In the genomic region with DNA sequence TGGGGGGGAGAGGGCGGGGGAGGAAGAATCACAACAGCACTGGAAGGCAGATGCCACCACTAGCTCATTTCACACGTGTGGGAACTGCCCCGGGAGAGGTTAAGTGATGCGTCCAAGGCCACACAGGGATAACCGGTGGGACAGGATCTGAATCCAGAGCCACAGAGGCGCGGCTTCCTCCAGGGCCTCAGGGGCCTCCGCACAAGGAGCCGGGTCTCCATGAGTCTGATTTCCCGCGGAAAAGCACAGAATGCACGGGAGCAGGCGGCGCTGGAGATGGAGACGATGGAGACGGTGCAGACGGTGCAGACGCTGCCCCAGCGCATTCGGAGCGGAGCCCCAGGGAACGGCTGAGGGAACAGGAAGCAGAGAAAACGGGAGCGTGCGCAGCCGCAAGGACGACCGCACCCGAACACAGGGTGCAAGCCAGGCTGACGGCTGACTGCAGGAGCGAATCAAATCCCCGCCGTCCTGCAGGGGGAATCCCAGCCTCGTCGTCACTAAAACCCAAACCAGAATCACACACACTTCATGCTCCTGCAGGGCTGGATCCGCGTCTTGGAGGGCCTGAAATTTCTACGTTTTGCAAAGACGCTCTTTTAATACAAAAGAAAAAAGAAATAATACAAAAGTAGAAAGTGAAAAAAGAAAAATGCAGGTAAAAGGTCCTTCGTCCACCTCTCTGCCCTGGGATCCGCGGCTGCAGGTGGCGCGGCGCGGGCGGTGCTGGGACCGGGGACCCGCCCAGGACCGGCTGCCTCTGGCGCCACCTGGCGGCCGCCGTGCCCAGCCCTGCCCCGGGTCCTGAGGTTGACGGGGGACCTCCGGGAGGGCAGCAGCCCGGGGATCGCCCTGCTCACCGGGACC, we compare ENCODE assay signal across 8 cellular contexts. TPM values are rescaled to one million over a fixed set of nuclear protein-coding genes. Genes with fewer than 3 reads are reported as not detected.
DNase-seq lines count a peak whose midpoint lies in the region; ATAC-seq and TF ChIP-seq lines count a peak whose summit lies in the region.

No MANE protein-coding gene starts in this region.

- no peak overlapping the region for H3K4me3 ChIP-seq in NT2/D1 (ENCODE audit: insufficient read length, low read depth)
- H3K4me3 ChIP-seq in parathyroid adenoma (ENCODE audit: low read depth, low read length) = no peak overlapping the region
- H3K4me3 ChIP-seq in transverse colon = peak overlapping the region; percentile 30 to 52 (median 38)

- DNase-seq in SIG-M5 treated with dmso at 0.1 percent for 504 hours (lab: John Stamatoyannopoulos, UW; ENCODE audit: unreplicated experiment) (peak; percentile 52), SIG-M5 (lab: John Stamatoyannopoulos, UW) (no peak), NT2/D1 (ENCODE audit: low read depth, low spot score) (peak; percentile 57), germinal center (ENCODE audit: low spot score) (peak; percentile 89), transverse colon (peak; percentile 78)
- peak; percentile 92 for DNase-seq in activated effector memory CD4-positive, alpha-beta T cell treated with anti-CD3 and anti-CD28 coated beads, Interleukin-2, amount 50 U/mL, for 16 hours

- TF ChIP-seq EP300 in transverse colon (IDR thresholded peaks at IDR 0.05; ENCODE audit: low read depth) = no peak

- in situ Hi-C loops in transverse colon (cut with MboI; ENCODE audit: low pct_ligation_motif_present in 1 of 4, low pct_unique_long_range_greater_than_20kb in 1 of 4, low sequenced_read_pairs in 3 of 4) = no loop called here

- H3K9ac ChIP-seq in NT2/D1 (ENCODE audit: insufficient read length, low read depth) (peak overlapping the region; percentile 18), parathyroid adenoma (no peak overlapping the region)

- H3K36me3 ChIP-seq in NT2/D1 (ENCODE audit: insufficient read depth, insufficient read length, low read length) (peaks cover 44% of the 10 kb centered on the region), parathyroid adenoma (ENCODE audit: control insufficient read depth, insufficient read depth, low read length) (no peaks in the 10 kb centered on the region), transverse colon (no peaks in the 10 kb centered on the region)

- H2AFZ ChIP-seq in parathyroid adenoma = peak overlapping the region; percentile 75

- TF ChIP-seq CTCF in parathyroid adenoma (IDR thresholded peaks at IDR 0.05) = peak; percentile 76
- peak; percentile 31 to 94 (median 92) for TF ChIP-seq CTCF in transverse colon (IDR thresholded peaks at IDR 0.05)

- H3K27ac ChIP-seq in parathyroid adenoma = no peak overlapping the region
- H3K27ac ChIP-seq in transverse colon = peak overlapping the region; percentile 56 to 79 (median 61)

- ATAC-seq in HG03060 (IDR thresholded peaks at IDR 0.05; ENCODE audit: low read depth, unreplicated experiment) = peak; percentile 39

- no peak for TF ChIP-seq POLR2A in transverse colon (IDR thresholded peaks at IDR 0.05)

- no peaks in the 10 kb centered on the region for H3K27me3 ChIP-seq in NT2/D1 (ENCODE audit: insufficient read depth, insufficient read length)
- no peaks in the 10 kb centered on the region for H3K27me3 ChIP-seq in parathyroid adenoma (ENCODE audit: control insufficient read depth, insufficient read depth, low read length)
- H3K27me3 ChIP-seq in transverse colon = no peaks in the 10 kb centered on the region

- H3K4me2 ChIP-seq in parathyroid adenoma (ENCODE audit: low read length) = peak overlapping the region; percentile 42

- no peaks in the 10 kb centered on the region for H3K9me3 ChIP-seq in NT2/D1 (ENCODE audit: insufficient read depth, low read length)
- H3K9me3 ChIP-seq in parathyroid adenoma (ENCODE audit: control insufficient read depth, low read length) = no peaks in the 10 kb centered on the region
- H3K9me3 ChIP-seq in transverse colon = no peaks in the 10 kb centered on the region

- H3K4me1 ChIP-seq in NT2/D1 (ENCODE audit: insufficient read depth, insufficient read length) = peaks cover 8% of the 10 kb centered on the region
- no peaks in the 10 kb centered on the region for H3K4me1 ChIP-seq in parathyroid adenoma
- peaks cover 3 to 15% (median 8%) of the 10 kb centered on the region in 4 donors for H3K4me1 ChIP-seq in transverse colon

- 13 to 17% methylated on average over 10 to 60 of the region's 60 CpGs for WGBS in transverse colon (ENCODE audit: low coverage in 1 of 2), 2 donors

- peaks cover 5% of the 10 kb centered on the region for H3K79me2 ChIP-seq in parathyroid adenoma

- intact Hi-C loops in transverse colon (cut with DNase I; ENCODE audit: low total_unique reads) = no loop called here

RNA-seq across cellular contexts. Expression of a gene that starts 20.4 kb away (rescaled TPM):
- 10 to 100 TPM in 2 of 4 donors, 1 to 10 TPM in 2; 8.1 to 22.1 (median 9.7) TPM for total RNA-seq in transverse colon

RNA-seq across cellular contexts. Expression of a gene that starts 53.3 kb away (rescaled TPM):
- total RNA-seq in transverse colon = 100 to 1,000 TPM in 2 of 4 donors, 10 to 100 TPM in 2; 28.1 to 124 (median 77.5) TPM

Comparison
In these comparisons a context has a peak if more than half of its experiments do, and no peak if none do; other contexts are left out.
1. H3K4me3 ChIP-seq: peak in transverse colon (4 of 4); none in NT2/D1 (single experiment) and parathyroid adenoma (single experiment).